11 cellular contexts compared by ENCODE assay signal in the genomic region with DNA sequence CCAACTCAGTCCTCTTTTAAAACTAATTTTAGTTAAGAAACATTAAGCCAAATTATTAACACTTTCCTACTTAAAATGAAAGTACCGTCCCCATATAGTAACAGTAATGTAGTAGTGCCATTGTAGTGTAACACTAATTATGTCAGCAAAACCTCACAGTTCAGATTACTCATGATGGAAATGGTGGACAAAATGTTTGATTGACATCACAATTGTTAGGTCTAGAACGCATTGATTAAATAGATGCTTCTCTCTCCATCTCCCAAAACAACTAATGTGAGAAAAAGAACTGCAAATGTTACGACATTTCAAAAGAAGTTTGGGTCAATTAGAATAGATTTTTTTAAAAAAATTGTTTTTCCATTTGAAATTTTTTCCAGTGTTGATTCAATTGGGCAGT. TPM values are rescaled to one million over a fixed set of nuclear protein-coding genes. Genes with fewer than 3 reads are reported as not detected.
DNase-seq lines count a peak whose midpoint lies in the region; ATAC-seq and TF ChIP-seq lines count a peak whose summit lies in the region.
"Had no signal": no experiment of that assay in that cellular context is flagged by ENCODE, and none has a peak within 500 bp of the region (broad histone marks: within the 10 kb centered on the region; RNA-seq: fewer than 3 reads in every experiment).

No MANE protein-coding gene starts in this region.

- H3K36me3 ChIP-seq in A673 (ENCODE audit: insufficient read depth, low read length, poor library complexity, severe bottlenecking) (no peaks in the 10 kb centered on the region), HEK293 (ENCODE audit: control insufficient read depth in 2 of 2, insufficient read depth in 1 of 2, low read length in 2 of 2) (peaks cover 0 to 8% of the 10 kb centered on the region in 2 experiments; a peak in 2 of 3 replicates)

- no peaks in the 10 kb centered on the region for H3K9me3 Mint-ChIP-seq in activated naive CD8-positive, alpha-beta T cell (ENCODE audit: low read depth)
- no peaks in the 10 kb centered on the region for H3K9me3 Mint-ChIP-seq in endothelial cell (ENCODE audit: unreplicated experiment)

- H3K27me3 ChIP-seq in A673 (replicated peaks; ENCODE audit: insufficient read depth, low read depth, low read length, poor library complexity) = no peaks in the 10 kb centered on the region

- no peak for DNase-seq in A673 (ENCODE audit: low spot score)
- DNase-seq in medulla oblongata (ENCODE audit: extremely low spot score) = peak; percentile 9
- DNase-seq in amygdala (lab: John Stamatoyannopoulos, UW) = no peak
- DNase-seq in endothelial cell (ENCODE audit: low spot score) = no peak
- DNase-seq: HCEC 1CT; NCI-H187 treated with DMSO at 0.1 percent for 48 hours; stimulated activated CD4-positive, alpha-beta T cell treated with anti-CD3 and anti-CD28 coated beads, Interleukin-15, amount 100 ng/mL, for 24 hours had no signal

- peak overlapping the region; percentile 100 for H3K4me3 Mint-ChIP-seq in activated naive CD8-positive, alpha-beta T cell
- no peak overlapping the region for H3K4me3 Mint-ChIP-seq in endothelial cell (ENCODE audit: unreplicated experiment)

- H3K4me1 Mint-ChIP-seq in activated naive CD8-positive, alpha-beta T cell (ENCODE audit: low read depth) = peaks cover 55% of the 10 kb centered on the region
- peaks cover 2% of the 10 kb centered on the region for H3K4me1 Mint-ChIP-seq in endothelial cell (ENCODE audit: unreplicated experiment)

- H3K9me3 ChIP-seq in A673 (ENCODE audit: low read depth, low read length, poor library complexity, severe bottlenecking) (no peaks in the 10 kb centered on the region), HEK293 (ENCODE audit: control insufficient read depth, insufficient read depth, low read depth, low read length) (no peaks in the 10 kb centered on the region)

- CTCF ChIA-PET in A673 (lab: Charles Lee) (no interaction called here), HEK293 (lab: Yijun Ruan, JAX) (interaction anchor here (0.5 to 0.6 kb wide), 2 partner anchors 9 to 682 kb away, joined by 3 to 5 read pairs; no protein-coding TSS in a partner anchor)

- intact Hi-C loops in A673 (cut with micrococcal nuclease; ENCODE audit: unreplicated experiment) = no loop called here

- peak overlapping the region; percentile 99 for H3K27ac Mint-ChIP-seq in activated naive CD8-positive, alpha-beta T cell
- no peak overlapping the region for H3K27ac Mint-ChIP-seq in endothelial cell (ENCODE audit: unreplicated experiment)

- H3K4me3 ChIP-seq in A673 (ENCODE audit: low read depth, low read length, poor library complexity, severe bottlenecking) = peak overlapping the region; percentile 89
- peak overlapping the region; percentile 80; the same call in 1 of the 2 replicates for H3K4me3 ChIP-seq in HEK293 (ENCODE audit: low read depth, low read length)

- peaks cover 3% of the 10 kb centered on the region for H3K36me3 Mint-ChIP-seq in activated naive CD8-positive, alpha-beta T cell
- H3K36me3 Mint-ChIP-seq in endothelial cell (ENCODE audit: low read depth, unreplicated experiment) = no peaks in the 10 kb centered on the region

- ATAC-seq in GM18511 (IDR thresholded peaks at IDR 0.05; ENCODE audit: unreplicated experiment) = no peak
- no peak for ATAC-seq in HG02588 (IDR thresholded peaks at IDR 0.05; ENCODE audit: unreplicated experiment)

- no peaks in the 10 kb centered on the region for H3K27me3 Mint-ChIP-seq in activated naive CD8-positive, alpha-beta T cell
- H3K27me3 Mint-ChIP-seq in endothelial cell (ENCODE audit: unreplicated experiment) = peaks cover 7% of the 10 kb centered on the region

- H3K4me1 ChIP-seq in A673 (ENCODE audit: insufficient read depth, low read length, poor library complexity, severe bottlenecking) = peaks cover 18% of the 10 kb centered on the region
- H3K4me1 ChIP-seq in HEK293 (ENCODE audit: control insufficient read depth, insufficient read depth, low read length) = no peaks in the 10 kb centered on the region

- BruUV-seq in A673 (replicated peaks; lab: Mats Ljungman, UMichigan) = no TSS peak

- POLR2A ChIA-PET in A673 (lab: Charles Lee; ENCODE audit: low non-redundant PET) = no interaction called here
- POLR2A ChIA-PET in HEK293 (lab: Yijun Ruan, JAX) = interaction anchor here (1.2 to 1.3 kb wide), 3 partner anchors 9 to 164 kb away, joined by 3 to 21 read pairs (median 12); partner anchors contain the start of genes ATP5MC3 and CHN1

- H3K27ac ChIP-seq in A673 (ENCODE audit: low read depth, low read length, poor library complexity, severe bottlenecking) (no peak overlapping the region), HEK293 (ENCODE audit: extremely low read depth, low read depth, low read length) (no peak overlapping the region)

- TF ChIP-seq CTCF in A673 (conservative IDR thresholded peaks at IDR 0.05; ENCODE audit: low read depth, low read length) (no peak), HEK293 (tag by site-specific recombination; IDR thresholded peaks at IDR 0.05) (no peak), endothelial cell (IDR thresholded peaks at IDR 0.05; ENCODE audit: unreplicated experiment) (no peak)

TF ChIP-seq in HEK293, 187 proteins besides CTCF, POLR2A, EP300 and RAD21 (continues in another document):
- TF ChIP-seq ZNF221 (tag by site-specific recombination; IDR thresholded peaks at IDR 0.05; ENCODE audit: borderline replicate concordance) = no peak
- peak; percentile 59 for TF ChIP-seq PRDM1 (tag by site-specific recombination; IDR thresholded peaks at IDR 0.05)
- 0 out of 2 replicates have a peak, but pooled peaks have one; percentile 30 for TF ChIP-seq ZNF362 (tag by site-specific recombination; IDR thresholded peaks at IDR 0.05)
- TF ChIP-seq ZNF223 (tag by site-specific recombination; IDR thresholded peaks at IDR 0.05) = no peak
- TF ChIP-seq ZNF549 (tag by site-specific recombination; IDR thresholded peaks at IDR 0.05) = no peak
- no peak for TF ChIP-seq ZNF654 (tag by site-specific recombination; IDR thresholded peaks at IDR 0.05; ENCODE audit: low read depth)
- TF ChIP-seq ZNF433 (tag by site-specific recombination; IDR thresholded peaks at IDR 0.05; ENCODE audit: low read depth) = no peak
- TF ChIP-seq EGR2 (tag by site-specific recombination; IDR thresholded peaks at IDR 0.05; ENCODE audit: low read depth) = no peak
- no peak for TF ChIP-seq ZSCAN30 (tag by site-specific recombination; IDR thresholded peaks at IDR 0.05)
- no peak for TF ChIP-seq RBAK (tag by site-specific recombination; IDR thresholded peaks at IDR 0.05)
- peak; percentile 20; the same call in 1 of the 2 replicates for TF ChIP-seq ZNF629 (tag by site-specific recombination; IDR thresholded peaks at IDR 0.05)
- TF ChIP-seq KLF8 (tag by site-specific recombination; IDR thresholded peaks at IDR 0.05) = no peak
- no peak for TF ChIP-seq ZNF280C (tag by site-specific recombination; IDR thresholded peaks at IDR 0.05)
- no peak for TF ChIP-seq ZSCAN16 (tag by site-specific recombination; IDR thresholded peaks at IDR 0.05)
- no peak for TF ChIP-seq ELK4 (IDR thresholded peaks at IDR 0.05; ENCODE audit: borderline replicate concordance, low read depth, low read length)
- TF ChIP-seq ZNF19 (tag by site-specific recombination; IDR thresholded peaks at IDR 0.05; ENCODE audit: low read depth) = no peak
- no peak for TF ChIP-seq ZNF114 (tag by site-specific recombination; IDR thresholded peaks at IDR 0.05)
- TF ChIP-seq ZNF510 (tag by site-specific recombination; IDR thresholded peaks at IDR 0.05; ENCODE audit: insufficient replicate concordance) = no peak

RNA-seq across cellular contexts. Expression of gene ATF2, which starts 1.2 kb away (rescaled TPM):
- total RNA-seq in A673 (2021) (50.3 and 52.2 TPM in 2 replicates), endothelial cell (ENCODE audit: unreplicated experiment) (63.3 TPM)

RNA-seq across cellular contexts. Expression of gene ATP5MC3, which starts 12.3 kb away (rescaled TPM):
- total RNA-seq in A673 (2021) (385 and 389 TPM in 2 replicates), endothelial cell (ENCODE audit: unreplicated experiment) (207 TPM)
